ENCODE assay signal across 9 cellular contexts in the genomic region with DNA sequence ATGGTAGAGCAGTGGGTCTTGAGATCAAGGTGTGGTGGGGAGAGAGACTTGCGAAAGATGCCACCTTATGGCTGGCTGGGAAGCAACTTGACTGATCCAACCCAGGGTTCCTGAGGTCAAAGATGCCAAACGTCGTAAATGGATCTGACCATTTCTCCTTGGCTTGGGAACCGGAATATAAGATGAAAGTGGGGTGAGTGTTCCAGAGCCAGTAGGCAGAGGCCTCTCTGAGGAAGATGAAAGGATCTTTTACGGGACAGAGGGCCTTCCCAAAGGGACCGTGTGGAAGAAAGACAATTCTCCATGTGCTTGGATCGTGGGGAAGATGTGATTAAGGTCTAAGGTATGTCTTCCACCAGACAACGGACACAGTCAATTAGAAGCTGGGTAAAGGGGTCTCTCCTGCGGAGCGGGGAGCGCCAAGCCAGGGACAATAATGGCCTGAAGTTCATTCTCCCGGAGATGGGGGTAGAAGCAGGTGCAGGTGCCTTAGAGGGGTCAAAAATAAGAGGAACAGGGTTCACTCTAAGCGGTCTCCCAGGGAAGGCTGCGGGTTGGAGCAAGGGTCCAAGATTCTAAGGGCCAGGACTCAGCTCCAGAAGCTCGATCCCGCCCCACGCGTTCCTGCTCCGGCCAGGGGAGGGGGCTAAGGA. TPM values are rescaled to one million over a fixed set of nuclear protein-coding genes. Genes with fewer than 3 reads are reported as not detected.
A peak's percentile ranks its signal among the peaks of the same experiment; 100 is the strongest.
DNase-seq lines count a peak whose midpoint lies in the region; ATAC-seq and TF ChIP-seq lines count a peak whose summit lies in the region.
"Had no signal": no experiment of that assay in that cellular context is flagged by ENCODE, and none has a peak within 500 bp of the region (broad histone marks: within the 10 kb centered on the region; RNA-seq: fewer than 3 reads in every experiment).

No MANE protein-coding gene starts in this region.

- no peak for TF ChIP-seq EP300 in upper lobe of left lung (IDR thresholded peaks at IDR 0.05)

- peak overlapping the region; percentile 66 for H3K27ac ChIP-seq in CD8-positive, alpha-beta T cell (ENCODE audit: low read depth, low read length)
- H3K27ac ChIP-seq in HUES6 (ENCODE audit: low read depth, low read length) (peak overlapping the region; percentile 65; the same call in 1 of the 2 replicates), right lobe of liver (peak overlapping the region; percentile 55 to 85 (median 82)), upper lobe of left lung (peak overlapping the region; percentile 72 to 99 (median 89))

- H3K9ac ChIP-seq in HUES6 (ENCODE audit: low read length) = peak overlapping the region; percentile 76

- H3K4me1 Mint-ChIP-seq in CD8-positive, alpha-beta T cell (ENCODE audit: low read depth) = peaks cover 44% of the 10 kb centered on the region

- TF ChIP-seq CTCF in CD8-positive, alpha-beta T cell (IDR thresholded peaks at IDR 0.05) = no peak
- no peak for TF ChIP-seq CTCF in right lobe of liver (IDR thresholded peaks at IDR 0.05)
- no peak for TF ChIP-seq CTCF in upper lobe of left lung (IDR thresholded peaks at IDR 0.05)

- DNase-seq in CD8-positive, alpha-beta T cell = no peak
- DNase-seq in astrocyte of the hippocampus (ENCODE audit: low read depth, low spot score) = peak; percentile 46
- DNase-seq in right lobe of liver = no peak
- DNase-seq in upper lobe of left lung = no peak
- no peak for DNase-seq in HuH-7 (ENCODE audit: low spot score)

- H3K4me1 ChIP-seq in CD8-positive, alpha-beta T cell (ENCODE audit: insufficient read depth, low read length) = peaks cover 30% of the 10 kb centered on the region
- H3K4me1 ChIP-seq in HUES6 (ENCODE audit: control insufficient read depth, insufficient read depth, low read length) (peaks cover 15% of the 10 kb centered on the region), right lobe of liver (peaks cover 0 to 36% (median 9%) of the 10 kb centered on the region in 4 donors), upper lobe of left lung (peaks cover 24 to 35% (median 34%) of the 10 kb centered on the region in 4 donors)

- CTCF ChIA-PET in CD8-positive, alpha-beta T cell (lab: Charles Lee) = interaction anchor here (0.7 to 1.6 kb wide), 5 partner anchors 24 to 76 kb away, joined by 3 to 4 read pairs (median 4); a partner anchor contains a TSS

- H3K27me3 Mint-ChIP-seq in CD8-positive, alpha-beta T cell (ENCODE audit: low read depth) = no peaks in the 10 kb centered on the region

- peak overlapping the region; percentile 91 for H3K27ac Mint-ChIP-seq in CD8-positive, alpha-beta T cell

- peak overlapping the region; percentile 62 for H3K4me3 ChIP-seq in CD8-positive, alpha-beta T cell (ENCODE audit: low read depth, low read length)
- H3K4me3 ChIP-seq in HUES6 (ENCODE audit: low read depth, low read length) = peak overlapping the region; percentile 84
- peak overlapping the region; percentile 61 to 83 (median 76) for H3K4me3 ChIP-seq in right lobe of liver
- peak overlapping the region; percentile 40 to 95 (median 80) for H3K4me3 ChIP-seq in upper lobe of left lung

- H3K9me3 ChIP-seq in CD8-positive, alpha-beta T cell (ENCODE audit: low read length) = no peaks in the 10 kb centered on the region
- H3K9me3 ChIP-seq in HUES6 (ENCODE audit: control insufficient read depth, insufficient read depth, low read depth, low read length) (no peaks in the 10 kb centered on the region), right lobe of liver (no peaks in the 10 kb centered on the region), upper lobe of left lung (no peaks in the 10 kb centered on the region)

- H3K27me3 ChIP-seq in CD8-positive, alpha-beta T cell (ENCODE audit: insufficient read depth, low read length) = no peaks in the 10 kb centered on the region
- H3K27me3 ChIP-seq in HUES6 (ENCODE audit: control insufficient read depth, insufficient read depth, low read length) (no peaks in the 10 kb centered on the region), right lobe of liver (no peaks in the 10 kb centered on the region), upper lobe of left lung (no peaks in the 10 kb centered on the region)

- no peaks in the 10 kb centered on the region for H3K9me3 Mint-ChIP-seq in CD8-positive, alpha-beta T cell

- POLR2A ChIA-PET in CD8-positive, alpha-beta T cell (lab: Charles Lee) = interaction anchor here (0.8 to 2.7 kb wide), 8 partner anchors 19 to 221 kb away, joined by 3 to 46 read pairs (median 4); a partner anchor contains a TSS

- no peak for ATAC-seq in CD8-positive, alpha-beta T cell
- ATAC-seq in right lobe of liver (no peak), upper lobe of left lung (ENCODE audit: low FRiP score in 2 of 2) (no peak), HG03460 (IDR thresholded peaks at IDR 0.05; ENCODE audit: unreplicated experiment) (no peak), GM18505 (IDR thresholded peaks at IDR 0.05; ENCODE audit: unreplicated experiment) (no peak)

- H3K36me3 ChIP-seq in CD8-positive, alpha-beta T cell (ENCODE audit: insufficient read depth, low read length) = no peaks in the 10 kb centered on the region
- H3K36me3 ChIP-seq in HUES6 (ENCODE audit: control insufficient read depth, insufficient read depth, low read length) = peaks cover 7% of the 10 kb centered on the region
- no peaks in the 10 kb centered on the region for H3K36me3 ChIP-seq in right lobe of liver
- peaks cover 0 to 4% (median under 1%) of the 10 kb centered on the region in 4 donors for H3K36me3 ChIP-seq in upper lobe of left lung

- 3% methylated on average over 13 of the region's 19 CpGs for WGBS in right lobe of liver (ENCODE audit: insufficient coverage, low coverage, low lambda C conversion rate, missing lambda C conversion rate)
- whole genome bisulfite sequencing in upper lobe of left lung, 2 donors = 9 to 17% methylated on average over 13 to 14 of the region's 19 CpGs

- intact Hi-C loops in CD8-positive, alpha-beta T cell (cut with DNase I, micrococcal nuclease) = loop anchor here (1.0 to 2.0 kb wide), 8 partner anchors 13 to 307 kb away; a partner anchor contains a TSS
- intact Hi-C loops in right lobe of liver (cut with DNase I) = no loop called here

- peak overlapping the region; percentile 86 for H3K4me3 Mint-ChIP-seq in CD8-positive, alpha-beta T cell

- peaks cover 22% of the 10 kb centered on the region for H3K36me3 Mint-ChIP-seq in CD8-positive, alpha-beta T cell

- no peak for TF ChIP-seq POLR2A in right lobe of liver (IDR thresholded peaks at IDR 0.05)
- TF ChIP-seq POLR2A in upper lobe of left lung (IDR thresholded peaks at IDR 0.05) = no peak
- no peak for TF ChIP-seq POLR2A in GM18505 (IDR thresholded peaks at IDR 0.05; ENCODE audit: borderline replicate concordance, extremely low read depth, insufficient read depth, insufficient read length)

RNA-seq across cellular contexts. Expression of a gene that starts 0.8 kb away (rescaled TPM):
- 10 to 100 TPM; 18.8 to 21.7 TPM for total RNA-seq in CD8-positive, alpha-beta T cell
- total RNA-seq in right lobe of liver (10 to 100 TPM; 14.3 to 23.2 (median 16.7) TPM), upper lobe of left lung (10 to 100 TPM; 35.6 to 46.1 (median 38.4) TPM)

RNA-seq across cellular contexts. Expression of a gene that starts 13.7 kb away (rescaled TPM):
- 10 to 100 TPM; 68.8 to 71.4 TPM for total RNA-seq in CD8-positive, alpha-beta T cell
- total RNA-seq in right lobe of liver (100 to 1,000 TPM in 5 of 6 experiments, 10 to 100 TPM in 1; 99.3 to 187 (median 120) TPM), upper lobe of left lung (100 to 1,000 TPM in 1 of 6 donors, 10 to 100 TPM in 5; 66.4 to 155 (median 81.3) TPM)

RNA-seq across cellular contexts. Expression of a gene that starts 16.0 kb away (rescaled TPM):
- total RNA-seq in CD8-positive, alpha-beta T cell = not detected
- total RNA-seq in right lobe of liver (10 to 100 TPM in 5 of 6 experiments, 1 to 10 TPM in 1; 2.4 to 70.2 (median 15.4) TPM), upper lobe of left lung (under 1 TPM in 3 of 6 donors, not detected in 3; 0.34 to 0.88 (median 0.46) TPM)
- total RNA-seq: T-helper 2 cell treated with Interferon-gamma antibody and Interleukin-4, amounts not matched to agents 100 ng/mL and 5 ng/mL, for 36 hours had no signal

RNA-seq across cellular contexts. Expression of a gene that starts 24.0 kb away (rescaled TPM):
- total RNA-seq in CD8-positive, alpha-beta T cell = not detected
- not detected for total RNA-seq in right lobe of liver
- total RNA-seq in upper lobe of left lung = 1 to 10 TPM in 1 of 6 donors, under 1 TPM in 2, not detected in 3; 0.63 to 1.5 (median 0.71) TPM

RNA-seq across cellular contexts. Expression of a gene that starts 30.2 kb away (rescaled TPM):
- total RNA-seq in CD8-positive, alpha-beta T cell = 10 to 100 TPM; 16.6 to 17.2 TPM
- total RNA-seq in right lobe of liver (100 to 1,000 TPM in 2 of 6 experiments, 10 to 100 TPM in 4; 54.2 to 199 (median 63.3) TPM), upper lobe of left lung (100 to 1,000 TPM in 1 of 6 donors, 10 to 100 TPM in 5; 50.6 to 121 (median 56.2) TPM)

Comparison
In these comparisons a context has a peak if more than half of its experiments do, and no peak if none do; other contexts are left out.
1. intact Hi-C loops: an anchor here in CD8-positive, alpha-beta T cell (1.0 to 2.0 kb wide); none called in right lobe of liver.